ENCODE assay signal across 18 cellular contexts in genomic region chr15:85454403-85454802, GRCh38.
A peak's percentile ranks its signal among the peaks of the same experiment; 100 is the strongest.
DNase-seq lines count a peak whose midpoint lies in the region; ATAC-seq and TF ChIP-seq lines count a peak whose summit lies in the region.
"Had no signal": no experiment of that assay in that cellular context is flagged by ENCODE, and none has a peak within 500 bp of the region (broad histone marks: within the 10 kb centered on the region; RNA-seq: fewer than 3 reads in every experiment).

No MANE protein-coding gene starts in this region.

- WGBS in right cardiac atrium, result 70% methylated on average over 7 of the region's 7 CpGs
- 51% methylated on average over 7 of the region's 7 CpGs for WGBS in suprapubic skin

- TF ChIP-seq POLR2A in suprapubic skin (IDR thresholded peaks at IDR 0.05), result no peak
- no peak for TF ChIP-seq POLR2A in Peyer's patch (IDR thresholded peaks at IDR 0.05)

- H3K27me3 Mint-ChIP-seq in memory B cell, result no peaks in the 10 kb centered on the region

- H3K27me3 ChIP-seq in right cardiac atrium (ENCODE audit: control insufficient read depth, insufficient read depth), result no peaks in the 10 kb centered on the region
- H3K27me3 ChIP-seq in right atrium auricular region, result no peaks in the 10 kb centered on the region
- H3K27me3 ChIP-seq in WERI-Rb-1 (ENCODE audit: insufficient read depth, low read depth, severe bottlenecking), result no peaks in the 10 kb centered on the region
- H3K27me3 ChIP-seq in suprapubic skin, result no peaks in the 10 kb centered on the region
- no peaks in the 10 kb centered on the region for H3K27me3 ChIP-seq in Peyer's patch
- H3K27me3 ChIP-seq: upper lobe of left lung had no signal

- peak overlapping the region; percentile 99 for H3K27ac Mint-ChIP-seq in memory B cell
- H3K27ac Mint-ChIP-seq: HFFc6 had no signal

- H3K4me1 ChIP-seq in right cardiac atrium (ENCODE audit: control insufficient read depth, insufficient read depth, low read length) (peaks cover 9% of the 10 kb centered on the region), right atrium auricular region (peaks cover 0 to 52% of the 10 kb centered on the region in 2 donors), suprapubic skin (peaks cover 37% of the 10 kb centered on the region), Peyer's patch (peaks cover 0 to 4% (median 2%) of the 10 kb centered on the region in 4 donors)
- H3K4me1 ChIP-seq: prostate gland had no signal

- H3K36me3 ChIP-seq in right atrium auricular region (no peaks in the 10 kb centered on the region), WERI-Rb-1 (no peaks in the 10 kb centered on the region; the same call in 1 of the 2 replicates), suprapubic skin (no peaks in the 10 kb centered on the region), Peyer's patch (no peaks in the 10 kb centered on the region)
- H3K36me3 ChIP-seq: prostate gland, upper lobe of left lung had no signal

- no peak overlapping the region for H3K4me3 Mint-ChIP-seq in memory B cell
- H3K4me3 Mint-ChIP-seq: HFFc6 had no signal

- ATAC-seq in right cardiac atrium (peak in 1 of 2 donors; percentile 8), memory B cell (ENCODE audit: low read depth) (no peak)

- peaks cover 6% of the 10 kb centered on the region for H3K9me3 Mint-ChIP-seq in memory B cell

- TF ChIP-seq EP300 in suprapubic skin (IDR thresholded peaks at IDR 0.05), result no peak

- TF ChIP-seq CTCF in right atrium auricular region (IDR thresholded peaks at IDR 0.05) (no peak), WERI-Rb-1 (IDR thresholded peaks at IDR 0.05; ENCODE audit: low read depth, low read length) (peak; percentile 24; the same call in 1 of the 2 replicates), suprapubic skin (IDR thresholded peaks at IDR 0.05) (no peak), Peyer's patch (IDR thresholded peaks at IDR 0.05) (no peak)

- H3K4me3 ChIP-seq in right cardiac atrium (ENCODE audit: low read length) (no peak overlapping the region), right atrium auricular region (no peak overlapping the region), WERI-Rb-1 (ENCODE audit: low read depth, low read length) (peak overlapping the region; percentile 18), suprapubic skin (no peak overlapping the region), Peyer's patch (no peak overlapping the region)
- H3K4me3 ChIP-seq: prostate gland, upper lobe of left lung had no signal

- peaks cover 80% of the 10 kb centered on the region for H3K4me1 Mint-ChIP-seq in memory B cell

- intact Hi-C loops in right cardiac atrium (cut with DNase I), result no loop called here

- H3K9me3 ChIP-seq in right cardiac atrium (ENCODE audit: control insufficient read depth, low read length) (no peaks in the 10 kb centered on the region), right atrium auricular region (no peaks in the 10 kb centered on the region), WERI-Rb-1 (ENCODE audit: severe bottlenecking) (peaks cover 12% of the 10 kb centered on the region), suprapubic skin (peaks cover 3% of the 10 kb centered on the region), Peyer's patch (peaks cover 0 to 7% (median 0%) of the 10 kb centered on the region in 4 donors)
- H3K9me3 ChIP-seq: prostate gland had no signal

- H3K27ac ChIP-seq in right cardiac atrium (ENCODE audit: low read length) (peak overlapping the region; percentile 30), right atrium auricular region (peak overlapping the region in 1 of 2 donors; percentile 33), WERI-Rb-1 (peak overlapping the region; percentile 81), suprapubic skin (no peak overlapping the region), Peyer's patch (no peak overlapping the region)
- H3K27ac ChIP-seq: epithelial cell of prostate, KMS-11, prostate gland, upper lobe of left lung had no signal

- DNase-seq in right cardiac atrium (no peak), right atrium auricular region (ENCODE audit: low spot score) (no peak), WERI-Rb-1 (no peak), memory B cell (ENCODE audit: low spot score in 2 of 2) (no peak), COR-L47 (lab: John Stamatoyannopoulos, UW) (no peak), NCI-H1436 treated with DMSO at 0.1 percent for 48 hours (lab: John Stamatoyannopoulos, UW) (no peak), suprapubic skin (ENCODE audit: low spot score in 2 of 2) (no peak), Peyer's patch (no peak)
- DNase-seq: activated CD4-positive, alpha-beta T cell treated with anti-CD3 and anti-CD28 coated beads for 1 hour; activated CD8-positive, alpha-beta memory T cell treated with anti-CD3 and anti-CD28 coated beads, Interleukin-2, amount 50 U/mL, for 48 hours; DMS 273 treated with DMSO at 0.1 percent for 48 hours; HFFc6; NCI-H1436; NCI-H510A; upper lobe of left lung had no signal

- peaks cover 23% of the 10 kb centered on the region for H3K36me3 Mint-ChIP-seq in memory B cell

Comparison
In these comparisons a context has a peak if more than half of its experiments do, and no peak if none do; other contexts are left out.
1. H3K27ac ChIP-seq: peak in right cardiac atrium (single experiment) and WERI-Rb-1 (single experiment); none in suprapubic skin (single experiment) and Peyer's patch (0 of 4).